In genomic region chr15:68994149-68994548, GRCh38 we compare ENCODE assay signal across 18 cellular contexts. TPM values are rescaled to one million over a fixed set of nuclear protein-coding genes. Genes with fewer than 3 reads are reported as not detected.
DNase-seq lines count a peak whose midpoint lies in the region; ATAC-seq and TF ChIP-seq lines count a peak whose summit lies in the region.
"Had no signal": no experiment of that assay in that cellular context is flagged by ENCODE, and none has a peak within 500 bp of the region (broad histone marks: within the 10 kb centered on the region; RNA-seq: fewer than 3 reads in every experiment).

No MANE protein-coding gene starts in this region.

- H3K4me3 Mint-ChIP-seq in neural progenitor cell, result no peak overlapping the region
- no peak overlapping the region for H3K4me3 Mint-ChIP-seq in activated CD4-positive, alpha-beta T cell treated with anti-CD3 and anti-CD28 coated beads, Interleukin-2, amount 10 ng/mL, durations not matched to agents 24 days and 14 days
- H3K4me3 Mint-ChIP-seq: memory B cell had no signal

- H3K27me3 ChIP-seq in MG63 (no peaks in the 10 kb centered on the region), neural progenitor cell (no peaks in the 10 kb centered on the region)
- H3K27me3 ChIP-seq: neutrophil, uterus had no signal

- peaks cover 9% of the 10 kb centered on the region for H3K4me1 ChIP-seq in neural progenitor cell
- H3K4me1 ChIP-seq: uterus had no signal

- H2AFZ ChIP-seq in neural progenitor cell (replicated peaks), result no peak overlapping the region
- H2AFZ ChIP-seq: PC-9 had no signal

- no peak overlapping the region for H3K9ac ChIP-seq in neural progenitor cell

- H3K9me3 Mint-ChIP-seq in neural progenitor cell, result no peaks in the 10 kb centered on the region
- H3K9me3 Mint-ChIP-seq in activated CD4-positive, alpha-beta T cell treated with anti-CD3 and anti-CD28 coated beads, Interleukin-2, amount 10 ng/mL, durations not matched to agents 24 days and 14 days, result no peaks in the 10 kb centered on the region
- H3K9me3 Mint-ChIP-seq: memory B cell had no signal

- TF ChIP-seq CTCF in AG10803 (conservative IDR thresholded peaks at IDR 0.05; ENCODE audit: low read length) (no peak), choroid plexus epithelial cell (conservative IDR thresholded peaks at IDR 0.05; ENCODE audit: low read depth, low read length) (no peak), neural progenitor cell (IDR thresholded peaks at IDR 0.05) (no peak)

- H3K27me3 Mint-ChIP-seq in neural progenitor cell (ENCODE audit: insufficient read depth, low read depth), result peaks cover 7% of the 10 kb centered on the region
- H3K27me3 Mint-ChIP-seq in activated CD4-positive, alpha-beta T cell treated with anti-CD3 and anti-CD28 coated beads, Interleukin-2, amount 10 ng/mL, durations not matched to agents 24 days and 14 days, result peaks cover 4% of the 10 kb centered on the region

- intact Hi-C loops in activated CD4-positive, alpha-beta T cell treated with anti-CD3 and anti-CD28 coated beads, Interleukin-2, amount 10 ng/mL, durations not matched to agents 24 days and 14 days (cut with micrococcal nuclease), result no loop called here

- H3K36me3 ChIP-seq in MG63, result no peaks in the 10 kb centered on the region
- H3K36me3 ChIP-seq in neural progenitor cell, result no peaks in the 10 kb centered on the region
- H3K36me3 ChIP-seq: neutrophil, uterus had no signal

- H4K20me1 ChIP-seq in neural progenitor cell (ENCODE audit: low read depth), result no peaks in the 10 kb centered on the region

- ATAC-seq in HG02759 (IDR thresholded peaks at IDR 0.05; ENCODE audit: unreplicated experiment), result no peak
- ATAC-seq: stimulated activated naive CD8-positive, alpha-beta T cell treated with anti-CD3 and anti-CD28 coated beads, Interleukin-15, Interleukin-2, amounts not matched to agents 100 U/mL and 50 U/mL, for 24 hours had no signal

- no peak overlapping the region for H3K4me3 ChIP-seq in AG10803 (ENCODE audit: low read length)
- no peak overlapping the region for H3K4me3 ChIP-seq in MG63
- no peak overlapping the region for H3K4me3 ChIP-seq in choroid plexus epithelial cell (ENCODE audit: low read depth, low read length)
- no peak overlapping the region for H3K4me3 ChIP-seq in neural progenitor cell
- H3K4me3 ChIP-seq: PC-9, skin epidermis, uterus had no signal

- no peaks in the 10 kb centered on the region for H3K79me2 ChIP-seq in neural progenitor cell (ENCODE audit: low read depth)

- H3K9me3 ChIP-seq in MG63 (no peaks in the 10 kb centered on the region), neural progenitor cell (ENCODE audit: low read depth) (no peaks in the 10 kb centered on the region)
- H3K9me3 ChIP-seq: neutrophil, uterus had no signal

- H3K27ac Mint-ChIP-seq in neural progenitor cell, result peak overlapping the region; percentile 70
- H3K27ac Mint-ChIP-seq in activated CD4-positive, alpha-beta T cell treated with anti-CD3 and anti-CD28 coated beads, Interleukin-2, amount 10 ng/mL, durations not matched to agents 24 days and 14 days, result no peak overlapping the region
- H3K27ac Mint-ChIP-seq: memory B cell had no signal

- no peaks in the 10 kb centered on the region for H3F3A ChIP-seq in neural progenitor cell (ENCODE audit: low read depth)

- H3K4me2 ChIP-seq in neural progenitor cell, result no peak overlapping the region
- H3K4me2 ChIP-seq: PC-9 had no signal

- H3K27ac ChIP-seq in neural progenitor cell, result no peak overlapping the region
- H3K27ac ChIP-seq: neutrophil, PC-9, skin epidermis, uterus had no signal

- peak; percentile 84 for DNase-seq in AG10803 (ENCODE audit: low read depth)
- DNase-seq in MG63, result peak; percentile 91
- DNase-seq in choroid plexus epithelial cell (ENCODE audit: low read depth), result peak; percentile 56
- no peak for DNase-seq in neural progenitor cell (ENCODE audit: low spot score)
- no peak for DNase-seq in activated CD4-positive, alpha-beta T cell treated with anti-CD3 and anti-CD28 coated beads, Interleukin-2, amount 10 ng/mL, durations not matched to agents 24 days and 14 days
- no peak for DNase-seq in NCI-H2196 treated with DMSO at 0.1 percent for 48 hours (lab: John Stamatoyannopoulos, UW; ENCODE audit: unreplicated experiment)
- DNase-seq in activated CD4-positive, alpha-beta T cell treated with anti-CD3 and anti-CD28 coated beads, Interleukin-2, amount 50 U/mL, for 4 hours, result no peak
- DNase-seq: activated CD4-positive, CD25-positive, alpha-beta regulatory T cell treated with anti-CD3 and anti-CD28 coated beads, Interleukin-2, amount 50 U/mL, for 72 hours; activated T-cell treated with anti-CD3 and anti-CD28 coated beads, Interleukin-2, amount 50 U/mL, for 1 hour; NCI-H146; NCI-H510A treated with DMSO at 0.1 percent for 48 hours; PC-9; stimulated activated naive CD8-positive, alpha-beta T cell treated with anti-CD3 and anti-CD28 coated beads, Interleukin-15, Interleukin-2, amounts not matched to agents 100 U/mL and 50 U/mL, for 24 hours; uterus had no signal

- peaks cover 56% of the 10 kb centered on the region for H3K4me1 Mint-ChIP-seq in neural progenitor cell
- no peaks in the 10 kb centered on the region for H3K4me1 Mint-ChIP-seq in activated CD4-positive, alpha-beta T cell treated with anti-CD3 and anti-CD28 coated beads, Interleukin-2, amount 10 ng/mL, durations not matched to agents 24 days and 14 days

- H3K36me3 Mint-ChIP-seq in neural progenitor cell, result no peaks in the 10 kb centered on the region
- H3K36me3 Mint-ChIP-seq in activated CD4-positive, alpha-beta T cell treated with anti-CD3 and anti-CD28 coated beads, Interleukin-2, amount 10 ng/mL, durations not matched to agents 24 days and 14 days (ENCODE audit: low read depth), result no peaks in the 10 kb centered on the region
- H3K36me3 Mint-ChIP-seq: memory B cell had no signal

RNA-seq across cellular contexts. Expression of gene NOX5, which starts 20.3 kb away (rescaled TPM):
- total RNA-seq in MG63 (2014; rRNA removed; shearing (Covaris generic); ENCODE audit: low replicate concordance), result not detected in 2 replicates
- not detected in 2 replicates for total RNA-seq in neural progenitor cell (ENCODE audit: low replicate concordance)
- not detected in 2 replicates for total RNA-seq in activated CD4-positive, alpha-beta T cell treated with anti-CD3 and anti-CD28 coated beads, Interleukin-2, amount 10 ng/mL, durations not matched to agents 24 days and 14 days

Comparison
In these comparisons a context has a peak if more than half of its experiments do, and no peak if none do; other contexts are left out.
1. DNase-seq: peak in AG10803 (single experiment), MG63 (single experiment) and choroid plexus epithelial cell (single experiment); none in neural progenitor cell (single experiment), activated CD4-positive, alpha-beta T cell treated with anti-CD3 and anti-CD28 coated beads, Interleukin-2, amount 10 ng/mL, durations not matched to agents 24 days and 14 days (single experiment), NCI-H2196 treated with DMSO at 0.1 percent for 48 hours (single experiment) and activated CD4-positive, alpha-beta T cell treated with anti-CD3 and anti-CD28 coated beads, Interleukin-2, amount 50 U/mL, for 4 hours (0 of 2).